15 cellular contexts compared by ENCODE assay signal in genomic region chr3:193530231-193531165, GRCh38. TPM values are rescaled to one million over a fixed set of nuclear protein-coding genes. Genes with fewer than 3 reads are reported as not detected.
DNase-seq lines count a peak whose midpoint lies in the region; ATAC-seq and TF ChIP-seq lines count a peak whose summit lies in the region.
"Had no signal": no experiment of that assay in that cellular context is flagged by ENCODE, and none has a peak within 500 bp of the region (broad histone marks: within the 10 kb centered on the region; RNA-seq: fewer than 3 reads in every experiment).

No MANE protein-coding gene starts in this region.

- H3K79me2 ChIP-seq in parathyroid adenoma = peaks cover 12% of the 10 kb centered on the region

- H3K9ac ChIP-seq in parathyroid adenoma = no peak overlapping the region

- H3K27me3 ChIP-seq in RWPE2 (ENCODE audit: insufficient read depth, poor library complexity, severe bottlenecking) = no peaks in the 10 kb centered on the region
- H3K27me3 ChIP-seq in body of pancreas = no peaks in the 10 kb centered on the region
- H3K27me3 ChIP-seq in parathyroid adenoma (ENCODE audit: control insufficient read depth, insufficient read depth, low read length) = no peaks in the 10 kb centered on the region

- no peak for TF ChIP-seq CTCF in RWPE2 (IDR thresholded peaks at IDR 0.05; ENCODE audit: poor library complexity, severe bottlenecking)
- no peak for TF ChIP-seq CTCF in body of pancreas (IDR thresholded peaks at IDR 0.05)
- no peak for TF ChIP-seq CTCF in parathyroid adenoma (IDR thresholded peaks at IDR 0.05)

- H3K4me1 ChIP-seq in RWPE2 (ENCODE audit: insufficient read depth, poor library complexity, severe bottlenecking) (no peaks in the 10 kb centered on the region), body of pancreas (no peaks in the 10 kb centered on the region), parathyroid adenoma (peaks cover 42% of the 10 kb centered on the region)
- H3K4me1 ChIP-seq: HAP-1 had no signal

- no peak overlapping the region for H3K27ac ChIP-seq in RWPE2 (ENCODE audit: poor library complexity, severe bottlenecking)
- peak overlapping the region in 1 of 4 donors; percentile 27 for H3K27ac ChIP-seq in body of pancreas
- peak overlapping the region; percentile 91 for H3K27ac ChIP-seq in parathyroid adenoma
- H3K27ac ChIP-seq: HL-60 had no signal

- H3K4me3 ChIP-seq in RWPE2 (ENCODE audit: severe bottlenecking) (no peak overlapping the region), body of pancreas (no peak overlapping the region), parathyroid adenoma (ENCODE audit: low read depth, low read length) (no peak overlapping the region)
- H3K4me3 ChIP-seq: HAP-1 had no signal

- no peak overlapping the region for H3K4me2 ChIP-seq in parathyroid adenoma (ENCODE audit: low read length)

- no peaks in the 10 kb centered on the region for H3K9me3 ChIP-seq in RWPE2 (ENCODE audit: severe bottlenecking)
- no peaks in the 10 kb centered on the region for H3K9me3 ChIP-seq in body of pancreas
- H3K9me3 ChIP-seq in parathyroid adenoma (ENCODE audit: control insufficient read depth, low read length) = no peaks in the 10 kb centered on the region
- H3K9me3 ChIP-seq: HAP-1 had no signal

- WGBS in body of pancreas, 2 donors = 47 to 59% methylated on average over 7 of the region's 7 CpGs

- ATAC-seq in RWPE2 (ENCODE audit: low read depth) = 0 out of 3 replicates have a peak, but pooled peaks have one; percentile 29
- peak; percentile 50 for ATAC-seq in body of pancreas
- ATAC-seq in HG02763 (IDR thresholded peaks at IDR 0.05; ENCODE audit: unreplicated experiment) = no peak
- no peak for ATAC-seq in GM19351 (IDR thresholded peaks at IDR 0.05; ENCODE audit: unreplicated experiment)

- intact Hi-C loops in body of pancreas (cut with DNase I) = no loop called here

- TF ChIP-seq POLR2A in body of pancreas (IDR thresholded peaks at IDR 0.05) = no peak

- H3K36me3 ChIP-seq in RWPE2 (ENCODE audit: low read depth) = no peaks in the 10 kb centered on the region
- no peaks in the 10 kb centered on the region for H3K36me3 ChIP-seq in body of pancreas (replicated peaks in 1 of 2; ENCODE audit: insufficient read depth in 1 of 2, low read depth in 2 of 2)
- no peaks in the 10 kb centered on the region for H3K36me3 ChIP-seq in parathyroid adenoma (ENCODE audit: control insufficient read depth, insufficient read depth, low read length)
- H3K36me3 ChIP-seq: HAP-1 had no signal

- DNase-seq in HT1080 (ENCODE audit: low read depth) (peak; percentile 36), RWPE2 (ENCODE audit: low spot score) (no peak), body of pancreas (no peak), T-helper 1 cell (no peak)
- DNase-seq: C1 segment of cervical spinal cord; CD4-positive, alpha-beta memory T cell; DMS79; GOT3; IMR-90 had no signal

- peak overlapping the region; percentile 11 for H2AFZ ChIP-seq in parathyroid adenoma

RNA-seq across cellular contexts. Expression of gene ATP13A4, which starts 24.2 kb away (rescaled TPM):
- not detected in 2 replicates for total RNA-seq in HT1080 (2014; rRNA removed; shearing (Covaris generic))
- 0.03 TPM in 1 of 2 replicates, not detected in the other for polyA plus RNA-seq in HT1080 (2015; cell fraction: cytosol; rRNA removed)
- 0.29 TPM in 1 of 2 replicates, not detected in the other for polyA plus RNA-seq in HT1080 (2015; cell fraction: nucleus; rRNA removed)
- 10 to 100 TPM in 1 of 2 donors, 1 to 10 TPM in 1; 7.9 to 14.3 TPM for total RNA-seq in body of pancreas
- total RNA-seq: G401 had no signal
- polyA plus RNA-seq: IMR-90 had no signal

Comparison
In these comparisons a context has a peak if more than half of its experiments do, and no peak if none do; other contexts are left out.
1. ATAC-seq: peak in RWPE2 (single experiment) and body of pancreas (single experiment); none in HG02763 (single experiment) and GM19351 (single experiment).